Comparison of ENCODE assay signal across 8 cellular contexts in the genomic region with DNA sequence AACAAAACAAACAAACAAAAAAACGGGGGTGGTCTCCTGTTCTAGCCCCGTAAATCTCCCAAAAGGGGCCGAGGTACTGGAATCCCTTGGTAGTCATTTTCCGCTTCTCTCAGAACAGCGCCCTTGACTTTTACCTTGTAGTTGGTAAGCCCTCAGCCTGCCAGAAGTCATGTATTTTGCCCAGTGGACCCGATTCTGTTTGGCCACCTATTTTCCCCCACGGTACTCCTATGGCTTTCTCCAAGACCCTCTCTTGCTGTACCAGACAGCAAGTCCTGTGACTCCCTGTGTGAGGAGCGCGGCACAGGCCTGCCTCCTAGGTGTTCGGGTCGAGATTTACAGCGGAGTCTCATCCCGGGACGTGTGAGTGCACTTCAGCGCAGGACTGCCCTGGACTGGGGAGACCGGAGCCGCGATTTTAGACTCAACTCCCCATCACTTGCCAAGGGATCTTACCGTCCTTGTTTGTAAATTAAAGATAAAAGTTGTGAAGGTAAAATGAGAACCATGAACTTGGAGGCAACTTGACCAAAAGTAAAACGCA. TPM values are rescaled to one million over a fixed set of nuclear protein-coding genes. Genes with fewer than 3 reads are reported as not detected.
DNase-seq lines count a peak whose midpoint lies in the region; ATAC-seq and TF ChIP-seq lines count a peak whose summit lies in the region.

No MANE protein-coding gene starts in this region.

- peak overlapping the region; percentile 100 for H3K27ac ChIP-seq in substantia nigra (ENCODE audit: low read depth, low read length, poor library complexity, severe bottlenecking)

- H3K27me3 Mint-ChIP-seq in central memory CD8-positive, alpha-beta T cell: no peaks in the 10 kb centered on the region

- H3K4me1 Mint-ChIP-seq in central memory CD8-positive, alpha-beta T cell: peaks cover 61% of the 10 kb centered on the region

- DNase-seq in NCI-H1436 (lab: John Stamatoyannopoulos, UW) (peak; percentile 32), NCI-H1436 treated with DMSO at 0.1 percent for 48 hours (lab: John Stamatoyannopoulos, UW) (no peak), SK-MEL-5 (ENCODE audit: low read depth, low spot score) (peak; percentile 67), lower leg skin (ENCODE audit: low spot score in 2 of 2) (peak; percentile 51 to 88), substantia nigra (lab: John Stamatoyannopoulos, UW) (peak in 40 of 49 donors; percentile 7 to 74 (median 34)), SKM-1 treated with dmso at 0.1 percent for 144 hours (lab: John Stamatoyannopoulos, UW; ENCODE audit: unreplicated experiment) (no peak), HPDE6-E6E7 (ENCODE audit: extremely low spot score) (no peak)
- peak in 1 of 2 donors; percentile 16 for DNase-seq in central memory CD8-positive, alpha-beta T cell (ENCODE audit: low spot score in 2 of 2)

- TF ChIP-seq POLR2A in lower leg skin (IDR thresholded peaks at IDR 0.05): no peak

- H3K36me3 Mint-ChIP-seq in central memory CD8-positive, alpha-beta T cell (ENCODE audit: insufficient read depth): peaks cover 56% of the 10 kb centered on the region

- 38 to 40% methylated on average over 20 of the region's 20 CpGs for WGBS in lower leg skin, 2 donors

- H3K9me3 Mint-ChIP-seq in central memory CD8-positive, alpha-beta T cell: no peaks in the 10 kb centered on the region

- H3K4me3 Mint-ChIP-seq in central memory CD8-positive, alpha-beta T cell: peak overlapping the region; percentile 98

- in situ Hi-C loops in SK-MEL-5 (cut with HindIII; ENCODE audit: low pct_unique_long_range_greater_than_20kb, low sequenced_read_pairs): no loop called here

- no peak for TF ChIP-seq CTCF in lower leg skin (IDR thresholded peaks at IDR 0.05)

- no peak overlapping the region for H3K4me3 ChIP-seq in lower leg skin (ENCODE audit: low read depth, poor library complexity, severe bottlenecking)

- ATAC-seq in central memory CD8-positive, alpha-beta T cell (replicated peaks; ENCODE audit: extremely low read depth, poor library complexity, severe bottlenecking): no peak

- intact Hi-C loops in lower leg skin (cut with DNase I; ENCODE audit: low total_unique reads): no loop called here

- peak overlapping the region; percentile 99 for H3K27ac Mint-ChIP-seq in central memory CD8-positive, alpha-beta T cell (ENCODE audit: low read depth)

RNA-seq across cellular contexts. Expression of a gene that starts 1.1 kb away (rescaled TPM):
- total RNA-seq in SK-MEL-5 (2014; rRNA removed; shearing (Covaris generic)): 6.6 and 6.8 TPM in 2 replicates
- 51.0 and 64.4 TPM in 2 replicates for polyA plus RNA-seq in SK-MEL-5 (2015; cell fraction: cytosol; rRNA removed)
- polyA plus RNA-seq in SK-MEL-5 (2015; cell fraction: nucleus; rRNA removed): 66.5 and 79.7 TPM in 2 replicates
- 10 to 100 TPM; 13.8 to 50.4 (median 26.5) TPM for total RNA-seq in lower leg skin

RNA-seq across cellular contexts. Expression of a gene that starts 1.2 kb away (rescaled TPM):
- total RNA-seq in SK-MEL-5 (2014; rRNA removed; shearing (Covaris generic)): 103 and 117 TPM in 2 replicates
- polyA plus RNA-seq in SK-MEL-5 (2015; cell fraction: cytosol; rRNA removed): 66.0 and 67.8 TPM in 2 replicates
- polyA plus RNA-seq in SK-MEL-5 (2015; cell fraction: nucleus; rRNA removed): 312 and 378 TPM in 2 replicates
- total RNA-seq in lower leg skin: 10 to 100 TPM; 27.6 to 58.2 (median 41.6) TPM

RNA-seq across cellular contexts. Expression of a gene that starts 25.4 kb away (rescaled TPM):
- total RNA-seq in SK-MEL-5 (2014; rRNA removed; shearing (Covaris generic)): 86.2 and 93.8 TPM in 2 replicates
- 152 and 206 TPM in 2 replicates for polyA plus RNA-seq in SK-MEL-5 (2015; cell fraction: cytosol; rRNA removed)
- polyA plus RNA-seq in SK-MEL-5 (2015; cell fraction: nucleus; rRNA removed): 149 and 173 TPM in 2 replicates
- total RNA-seq in lower leg skin: 100 to 1,000 TPM; 166 to 257 (median 181) TPM

RNA-seq across cellular contexts. Expression of a gene that starts 28.3 kb away (rescaled TPM):
- total RNA-seq in SK-MEL-5 (2014; rRNA removed; shearing (Covaris generic)): 0.29 and 0.40 TPM in 2 replicates
- polyA plus RNA-seq in SK-MEL-5 (2015; cell fraction: cytosol; rRNA removed): 0.87 and 0.95 TPM in 2 replicates
- 4.8 and 7.9 TPM in 2 replicates for polyA plus RNA-seq in SK-MEL-5 (2015; cell fraction: nucleus; rRNA removed)
- 1 to 10 TPM in 1 of 4 donors, under 1 TPM in 3; 0.08 to 1.2 (median 0.23) TPM for total RNA-seq in lower leg skin

RNA-seq across cellular contexts. Expression of a gene that starts 33.7 kb away (rescaled TPM):
- 148 and 151 TPM in 2 replicates for total RNA-seq in SK-MEL-5 (2014; rRNA removed; shearing (Covaris generic))
- 271 and 283 TPM in 2 replicates for polyA plus RNA-seq in SK-MEL-5 (2015; cell fraction: cytosol; rRNA removed)
- polyA plus RNA-seq in SK-MEL-5 (2015; cell fraction: nucleus; rRNA removed): 1,119 and 1,343 TPM in 2 replicates
- total RNA-seq in lower leg skin: 100 to 1,000 TPM in 1 of 4 donors, 10 to 100 TPM in 3; 37.7 to 386 (median 51.4) TPM

Comparison
In these comparisons a context has a peak if more than half of its experiments do, and no peak if none do; other contexts are left out.
1. DNase-seq: peak in NCI-H1436 (single experiment), SK-MEL-5 (single experiment), lower leg skin (2 of 2) and substantia nigra (40 of 49); none in NCI-H1436 treated with DMSO at 0.1 percent for 48 hours (single experiment), SKM-1 treated with dmso at 0.1 percent for 144 hours (single experiment) and HPDE6-E6E7 (single experiment).